In the genomic region with DNA sequence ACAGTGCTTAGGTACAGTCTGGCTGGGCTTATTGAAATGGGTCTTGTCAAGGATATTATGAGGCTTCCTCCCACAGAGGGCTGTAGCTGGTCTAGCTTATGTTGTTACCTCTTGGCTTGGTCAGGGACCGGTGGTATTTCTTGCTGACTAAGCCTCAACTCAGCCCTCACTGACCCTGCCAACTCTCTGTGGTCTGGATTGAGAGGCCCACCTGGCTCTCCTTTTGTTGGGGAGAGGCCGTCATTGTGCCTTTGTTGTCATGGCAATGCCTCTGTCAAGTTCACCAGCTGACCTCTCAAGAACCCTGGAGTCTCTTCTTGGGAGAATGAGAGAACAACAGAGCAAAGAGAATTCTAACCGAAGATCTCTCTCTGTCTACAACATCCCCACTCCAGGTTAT, we compare ENCODE assay signal across 1 cellular context.
TF ChIP-seq lines count a peak whose summit lies in the region.

No MANE protein-coding gene starts in this region.

TF ChIP-seq in SK-N-SH, 30 proteins besides CTCF, POLR2A, EP300 and RAD21:
- TF ChIP-seq TCF12 (IDR thresholded peaks at IDR 0.05) (peak; percentile 68), EZH2phosphoT487 (IDR thresholded peaks at IDR 0.05; ENCODE audit: borderline replicate concordance, low read depth) (no peak), MAX (IDR thresholded peaks at IDR 0.05; ENCODE audit: low read depth) (no peak), RXRA (IDR thresholded peaks at IDR 0.05; ENCODE audit: borderline replicate concordance, low read depth) (peak; percentile 66; the same call in 1 of the 2 replicates), NFIC (IDR thresholded peaks at IDR 0.05; ENCODE audit: borderline replicate concordance) (peak; percentile 83), TEAD4 (IDR thresholded peaks at IDR 0.05; ENCODE audit: borderline replicate concordance, insufficient read depth) (no peak), ELF1 (IDR thresholded peaks at IDR 0.05) (0 out of 2 replicates have a peak, but pooled peaks have one; percentile 7), TAF1 (IDR thresholded peaks at IDR 0.05; ENCODE audit: borderline replicate concordance, low read depth, low read length) (no peak), CHD2 (IDR thresholded peaks at IDR 0.05; ENCODE audit: low read length, partially characterized antibody) (no peak), RCOR1 (IDR thresholded peaks at IDR 0.05; ENCODE audit: low read length) (no peak), NRF1 (IDR thresholded peaks at IDR 0.05; ENCODE audit: low read depth, low read length) (no peak), FOSL2 (IDR thresholded peaks at IDR 0.05; ENCODE audit: borderline replicate concordance, low read depth) (peak; percentile 38; the same call in 1 of the 2 replicates), GABPA (IDR thresholded peaks at IDR 0.05; ENCODE audit: low read depth) (no peak), GATA2 (CRISPR knock-in tag; IDR thresholded peaks at IDR 0.05) (no peak)
- TF ChIP-seq, protein P1, sequence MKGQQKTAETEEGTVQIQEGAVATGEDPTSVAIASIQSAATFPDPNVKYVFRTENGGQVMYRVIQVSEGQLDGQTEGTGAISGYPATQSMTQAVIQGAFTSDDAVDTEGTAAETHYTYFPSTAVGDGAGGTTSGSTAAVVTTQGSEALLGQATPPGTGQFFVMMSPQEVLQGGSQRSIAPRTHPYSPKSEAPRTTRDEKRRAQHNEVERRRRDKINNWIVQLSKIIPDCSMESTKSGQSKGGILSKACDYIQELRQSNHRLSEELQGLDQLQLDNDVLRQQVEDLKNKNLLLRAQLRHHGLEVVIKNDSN (IDR thresholded peaks at IDR 0.05; ENCODE audit: borderline replicate concordance, low read depth): no peak
- TF ChIP-seq, protein P2, sequence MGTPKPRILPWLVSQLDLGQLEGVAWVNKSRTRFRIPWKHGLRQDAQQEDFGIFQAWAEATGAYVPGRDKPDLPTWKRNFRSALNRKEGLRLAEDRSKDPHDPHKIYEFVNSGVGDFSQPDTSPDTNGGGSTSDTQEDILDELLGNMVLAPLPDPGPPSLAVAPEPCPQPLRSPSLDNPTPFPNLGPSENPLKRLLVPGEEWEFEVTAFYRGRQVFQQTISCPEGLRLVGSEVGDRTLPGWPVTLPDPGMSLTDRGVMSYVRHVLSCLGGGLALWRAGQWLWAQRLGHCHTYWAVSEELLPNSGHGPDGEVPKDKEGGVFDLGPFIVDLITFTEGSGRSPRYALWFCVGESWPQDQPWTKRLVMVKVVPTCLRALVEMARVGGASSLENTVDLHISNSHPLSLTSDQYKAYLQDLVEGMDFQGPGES (IDR thresholded peaks at IDR 0.05; ENCODE audit: low read depth, low read length): no peak
- TF ChIP-seq, protein P3, sequence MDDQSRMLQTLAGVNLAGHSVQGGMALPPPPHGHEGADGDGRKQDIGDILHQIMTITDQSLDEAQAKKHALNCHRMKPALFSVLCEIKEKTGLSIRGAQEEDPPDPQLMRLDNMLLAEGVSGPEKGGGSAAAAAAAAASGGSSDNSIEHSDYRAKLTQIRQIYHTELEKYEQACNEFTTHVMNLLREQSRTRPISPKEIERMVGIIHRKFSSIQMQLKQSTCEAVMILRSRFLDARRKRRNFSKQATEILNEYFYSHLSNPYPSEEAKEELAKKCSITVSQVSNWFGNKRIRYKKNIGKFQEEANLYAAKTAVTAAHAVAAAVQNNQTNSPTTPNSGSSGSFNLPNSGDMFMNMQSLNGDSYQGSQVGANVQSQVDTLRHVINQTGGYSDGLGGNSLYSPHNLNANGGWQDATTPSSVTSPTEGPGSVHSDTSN (IDR thresholded peaks at IDR 0.05): peak; percentile 48
